In genomic region chr6:27608916-27609883, GRCh38 we compare ENCODE assay signal across 8 cellular contexts.
A peak's percentile ranks its signal among the peaks of the same experiment; 100 is the strongest.
DNase-seq lines count a peak whose midpoint lies in the region; ATAC-seq, FAIRE-seq and TF ChIP-seq lines count a peak whose summit lies in the region.

No MANE protein-coding gene starts in this region.

- no peaks in the 10 kb centered on the region for H3K9me3 ChIP-seq in PC-3 (ENCODE audit: low read length)

- no peaks in the 10 kb centered on the region for H3K36me3 ChIP-seq in PC-3 (ENCODE audit: low read depth, low read length)

- TF ChIP-seq CTCF in AG10803 (conservative IDR thresholded peaks at IDR 0.05; ENCODE audit: low read length) (peak; percentile 68), GM13977 (IDR thresholded peaks at IDR 0.05; ENCODE audit: extremely low read depth, insufficient read depth, missing control alignments) (peak; percentile 88), PC-3 (conservative IDR thresholded peaks at IDR 0.05; ENCODE audit: low read depth, low read length) (peak; percentile 90)

- peaks cover 7% of the 10 kb centered on the region for H3K4me1 ChIP-seq in PC-3 (ENCODE audit: insufficient read depth, low read length)

- H3K9me2 ChIP-seq in PC-3 (replicated peaks; ENCODE audit: low read length): no peaks in the 10 kb centered on the region

- no peaks in the 10 kb centered on the region for H3K27me3 ChIP-seq in PC-3 (ENCODE audit: low read length)

- peak overlapping the region; percentile 62 for H3K4me2 ChIP-seq in PC-3 (ENCODE audit: low read length)

- DNase-seq in AG10803 (ENCODE audit: low read depth) (peak; percentile 58), GM13977 (ENCODE audit: low spot score) (no peak), PC-3 (peak; percentile 86), fibroblast of gingiva (ENCODE audit: low read depth) (peak; percentile 64), urothelium cell line (ENCODE audit: low spot score) (peak; percentile 68), NCI-H2107 treated with DMSO at 0.1 percent for 48 hours (lab: John Stamatoyannopoulos, UW; ENCODE audit: unreplicated experiment) (no peak), NCI-H2196 treated with DMSO at 0.1 percent for 48 hours (lab: John Stamatoyannopoulos, UW; ENCODE audit: unreplicated experiment) (no peak)

- peak overlapping the region; percentile 51 for H2AFZ ChIP-seq in PC-3 (ENCODE audit: low read length)

- in situ Hi-C loops in GM13977 (cut with MboI; ENCODE audit: low pct_unique_long_range_greater_than_20kb, low sequenced_read_pairs, unreplicated experiment): loop anchor here (25.0 kb wide), 1 partner anchor 297 kb away; the partner anchor contains the start of gene POM121L2

- peak; percentile 89 for ATAC-seq in PC-3
- no peak for ATAC-seq in GM18873 (IDR thresholded peaks at IDR 0.05; ENCODE audit: low FRiP score, unreplicated experiment)

- no peak for FAIRE-seq in urothelium cell line (lab: Jason Lieb, UNC)

- peak overlapping the region; percentile 49 for H3K27ac ChIP-seq in PC-3 (ENCODE audit: low read length)

- no peaks in the 10 kb centered on the region for H3K79me2 ChIP-seq in PC-3 (ENCODE audit: low read length)

- POLR2A ChIA-PET in PC-3 (lab: Charles Lee; ENCODE audit: unreplicated experiment): interaction anchor here (0.7 kb wide), 1 partner anchor 61 kb away, joined by 3 read pairs; no protein-coding TSS in a partner anchor

- H3K4me3 ChIP-seq in AG10803 (ENCODE audit: low read length): no peak overlapping the region
- H3K4me3 ChIP-seq in PC-3 (ENCODE audit: low read length): peak overlapping the region; percentile 39; the same call in 1 of the 2 replicates

- CTCF ChIA-PET in PC-3 (lab: Charles Lee): interaction anchor here (0.6 to 1.8 kb wide), 9 partner anchors 8 to 431 kb away, joined by 3 to 20 read pairs (median 5); no protein-coding TSS in a partner anchor

- no peaks in the 10 kb centered on the region for H4K20me1 ChIP-seq in PC-3 (ENCODE audit: low read length)

- no peak overlapping the region for H3K9ac ChIP-seq in PC-3 (ENCODE audit: low read length)

- BruUV-seq in PC-3 (replicated peaks; lab: Mats Ljungman, UMichigan): no TSS peak

- no peaks in the 10 kb centered on the region for H3F3A ChIP-seq in PC-3 (ENCODE audit: low read length, unreplicated experiment)

- intact Hi-C loops in PC-3 (cut with micrococcal nuclease): loop anchor here (1.0 to 2.0 kb wide), 3 partner anchors 90 to 421 kb away; partner anchors contain the start of gene POM121L2

Comparison
In these comparisons a context has a peak if more than half of its experiments do, and no peak if none do; other contexts are left out.
1. DNase-seq: peak in AG10803 (single experiment), PC-3 (single experiment), fibroblast of gingiva (single experiment) and urothelium cell line (single experiment); none in GM13977 (single experiment), NCI-H2107 treated with DMSO at 0.1 percent for 48 hours (single experiment) and NCI-H2196 treated with DMSO at 0.1 percent for 48 hours (single experiment).
2. Peak in every context shown above with its lines, with median percentiles within 50 percentile points of each other: CTCF ChIP-seq.